In the genomic region with DNA sequence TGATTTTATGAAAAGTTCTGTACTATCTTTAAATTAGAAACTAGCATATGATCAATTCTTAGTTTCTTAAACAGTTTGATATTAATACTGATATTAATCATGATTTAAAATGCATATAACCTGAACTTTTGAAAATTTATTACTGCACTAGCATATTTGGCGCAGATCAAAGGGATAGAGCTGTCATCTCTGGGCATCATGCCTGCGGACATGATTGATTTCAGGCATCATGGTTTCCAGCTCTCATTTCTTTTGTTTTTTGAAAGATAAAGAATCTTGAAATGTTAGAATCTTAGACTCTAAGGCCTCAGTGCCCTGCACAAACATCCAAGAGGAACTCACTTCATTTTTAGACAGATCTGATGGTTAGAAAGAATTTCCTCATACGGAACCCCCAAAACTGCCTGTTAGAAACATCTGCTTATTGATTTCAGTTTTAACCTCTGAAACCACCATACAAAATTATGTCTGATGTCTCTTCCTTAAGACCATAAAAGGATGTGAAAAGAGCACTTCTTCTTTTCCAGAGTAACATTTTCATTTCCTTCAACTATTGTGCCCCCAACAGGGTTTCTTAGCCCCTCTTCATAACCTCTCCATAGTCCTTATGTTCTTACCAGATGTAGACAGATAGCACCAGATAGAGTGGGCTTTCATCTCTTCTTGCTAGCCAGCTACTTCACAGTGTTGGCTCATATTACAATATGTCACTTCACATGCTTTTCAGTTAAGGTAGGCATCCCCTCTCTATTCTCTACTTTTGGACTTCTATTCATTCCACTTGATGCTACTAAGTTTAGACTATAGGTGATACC, we compare ENCODE assay signal across 10 cellular contexts.
DNase-seq lines count a peak whose midpoint lies in the region; ATAC-seq and TF ChIP-seq lines count a peak whose summit lies in the region.
"Had no signal": no experiment of that assay in that cellular context is flagged by ENCODE, and none has a peak within 500 bp of the region (broad histone marks: within the 10 kb centered on the region; RNA-seq: fewer than 3 reads in every experiment).

No MANE protein-coding gene starts in this region.

- H3K9me3 Mint-ChIP-seq in endodermal cell: no peaks in the 10 kb centered on the region
- H3K9me3 Mint-ChIP-seq: T-helper 1 cell treated with Interleukin-12 subunit alpha and Interleukin-12 subunit beta and Interleukin-4 antibody, amounts not matched to agents 30 μg/mL and 1 μg/mL, for 36 hours had no signal

- H3K9ac ChIP-seq in endodermal cell (ENCODE audit: extremely low read depth, low read length, poor library complexity, severe bottlenecking): no peak overlapping the region

- TF ChIP-seq POLR2A in transverse colon (IDR thresholded peaks at IDR 0.05): no peak

- H3K4me1 ChIP-seq in endodermal cell (ENCODE audit: control insufficient read depth, insufficient read depth, low read length) (peaks cover 4% of the 10 kb centered on the region), transverse colon (no peaks in the 10 kb centered on the region)

- H3K27me3 ChIP-seq in endodermal cell (ENCODE audit: control insufficient read depth, insufficient read depth, low read length, poor library complexity, severe bottlenecking) (no peaks in the 10 kb centered on the region), transverse colon (no peaks in the 10 kb centered on the region)

- H3K4me3 ChIP-seq in endodermal cell (ENCODE audit: low read length): no peak overlapping the region
- H3K4me3 ChIP-seq in transverse colon: no peak overlapping the region

- no peaks in the 10 kb centered on the region for H3K9me3 ChIP-seq in endodermal cell (ENCODE audit: control insufficient read depth, low read length)
- H3K9me3 ChIP-seq in transverse colon: no peaks in the 10 kb centered on the region

- H3K36me3 ChIP-seq in endodermal cell (ENCODE audit: control insufficient read depth, insufficient read depth, low read length): no peaks in the 10 kb centered on the region
- H3K36me3 ChIP-seq in transverse colon: no peaks in the 10 kb centered on the region

- H3K27me3 Mint-ChIP-seq in endodermal cell (ENCODE audit: insufficient read depth): no peaks in the 10 kb centered on the region

- in situ Hi-C loops in transverse colon (cut with MboI; ENCODE audit: low pct_ligation_motif_present in 1 of 4, low pct_unique_long_range_greater_than_20kb in 1 of 4, low sequenced_read_pairs in 3 of 4): no loop called here

- TF ChIP-seq CTCF in endodermal cell (conservative IDR thresholded peaks at IDR 0.05) (no peak), transverse colon (IDR thresholded peaks at IDR 0.05) (no peak)

- ATAC-seq in GM18498 (IDR thresholded peaks at IDR 0.05; ENCODE audit: unreplicated experiment) (peak; percentile 91), GM21381 (IDR thresholded peaks at IDR 0.05; ENCODE audit: unreplicated experiment) (peak; percentile 92), HG03135 (IDR thresholded peaks at IDR 0.05; ENCODE audit: unreplicated experiment) (peak; percentile 89)

- peaks cover 31% of the 10 kb centered on the region for H3K4me1 Mint-ChIP-seq in endodermal cell

- DNase-seq in SIG-M5 (lab: John Stamatoyannopoulos, UW) (peak; percentile 91), endodermal cell (no peak), HuH-7 (ENCODE audit: low spot score) (no peak), transverse colon (no peak), NCI-H1436 treated with DMSO at 0.1 percent for 48 hours (lab: John Stamatoyannopoulos, UW) (no peak)
- DNase-seq: DMS153 had no signal

- H3K27ac Mint-ChIP-seq in endodermal cell: no peak overlapping the region
- H3K27ac Mint-ChIP-seq: T-helper 1 cell treated with Interleukin-12 subunit alpha and Interleukin-12 subunit beta and Interleukin-4 antibody, amounts not matched to agents 30 μg/mL and 1 μg/mL, for 36 hours had no signal

- 94 to 100% methylated on average over 2 to 3 of the region's 3 CpGs for WGBS in endodermal cell (ENCODE audit: insufficient coverage in 1 of 2, insufficient read length in 1 of 2), 2 experiments
- WGBS in transverse colon (ENCODE audit: low coverage in 1 of 2), 2 donors: 75 to 81% methylated on average over 3 of the region's 3 CpGs

- intact Hi-C loops in transverse colon (cut with DNase I; ENCODE audit: low total_unique reads): no loop called here

- H3K4me3 Mint-ChIP-seq in endodermal cell: no peak overlapping the region
- H3K4me3 Mint-ChIP-seq: T-helper 1 cell treated with Interleukin-12 subunit alpha and Interleukin-12 subunit beta and Interleukin-4 antibody, amounts not matched to agents 30 μg/mL and 1 μg/mL, for 36 hours had no signal

- TF ChIP-seq EP300 in transverse colon (IDR thresholded peaks at IDR 0.05; ENCODE audit: low read depth): no peak

- no peaks in the 10 kb centered on the region for H3K36me3 Mint-ChIP-seq in endodermal cell (ENCODE audit: low read depth)

- H3K27ac ChIP-seq in endodermal cell (ENCODE audit: low read depth, low read length): no peak overlapping the region
- H3K27ac ChIP-seq in transverse colon: no peak overlapping the region
